In the genomic region with DNA sequence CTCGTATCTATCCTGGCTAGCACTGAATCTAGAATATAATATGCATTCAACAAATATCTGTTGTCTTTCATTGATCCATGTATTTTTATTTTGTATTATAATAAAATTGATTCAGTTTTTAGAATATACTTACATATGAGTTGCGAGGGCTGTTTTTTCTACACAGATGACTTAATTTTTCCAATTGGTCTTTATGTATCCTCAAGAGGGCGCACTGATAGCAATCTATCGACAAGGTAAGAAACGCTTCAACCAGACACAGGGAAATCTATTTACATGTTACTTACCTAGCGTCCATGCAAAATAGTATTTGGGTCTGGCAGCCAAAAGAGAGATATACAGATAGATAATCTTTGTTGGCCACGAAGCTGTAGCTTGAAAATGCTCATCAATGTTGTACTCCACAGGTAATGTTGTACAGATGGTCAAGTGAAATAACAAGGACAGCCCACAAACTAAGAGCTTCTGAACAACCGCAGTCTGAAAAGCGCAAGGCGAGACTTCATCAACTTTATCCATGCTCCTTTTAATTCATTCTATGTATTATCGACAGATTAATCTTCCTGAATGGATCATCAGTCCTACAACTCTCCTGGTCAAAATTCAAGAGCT, we compare ENCODE assay signal across 8 cellular contexts.
DNase-seq lines count a peak whose midpoint lies in the region; ATAC-seq and TF ChIP-seq lines count a peak whose summit lies in the region.

No MANE protein-coding gene starts in this region.

- H3K27ac Mint-ChIP-seq in activated naive CD8-positive, alpha-beta T cell treated with anti-CD3 and anti-CD28 coated beads, Interleukin-2, amount 50 U/mL, for 24 hours, result no peak overlapping the region

- no peaks in the 10 kb centered on the region for H3K9me3 Mint-ChIP-seq in activated naive CD8-positive, alpha-beta T cell treated with anti-CD3 and anti-CD28 coated beads, Interleukin-2, amount 50 U/mL, for 24 hours

- no peak overlapping the region for H3K27ac ChIP-seq in OCI-LY3 (ENCODE audit: low read length)
- H3K27ac ChIP-seq in parathyroid adenoma, result no peak overlapping the region

- no peaks in the 10 kb centered on the region for H3K4me1 Mint-ChIP-seq in activated naive CD8-positive, alpha-beta T cell treated with anti-CD3 and anti-CD28 coated beads, Interleukin-2, amount 50 U/mL, for 24 hours

- H3K4me3 ChIP-seq in OCI-LY3 (ENCODE audit: low read length), result no peak overlapping the region
- H3K4me3 ChIP-seq in parathyroid adenoma (ENCODE audit: low read depth, low read length), result no peak overlapping the region

- peak; percentile 79 for TF ChIP-seq CTCF in OCI-LY3 (IDR thresholded peaks at IDR 0.05; ENCODE audit: low read depth, low read length)
- peak; percentile 63 for TF ChIP-seq CTCF in parathyroid adenoma (IDR thresholded peaks at IDR 0.05)

- in situ Hi-C loops in KBM-7 (cut with MboI; ENCODE audit: low pct_unique_long_range_greater_than_20kb, low sequenced_read_pairs), result no loop called here

- no peaks in the 10 kb centered on the region for H3K36me3 ChIP-seq in OCI-LY3 (replicated peaks; ENCODE audit: low read depth, low read length)
- H3K36me3 ChIP-seq in parathyroid adenoma (ENCODE audit: control insufficient read depth, insufficient read depth, low read length), result no peaks in the 10 kb centered on the region

- ATAC-seq in activated naive CD8-positive, alpha-beta T cell treated with anti-CD3 and anti-CD28 coated beads, Interleukin-2, amount 50 U/mL, for 24 hours, result no peak
- no peak for ATAC-seq in GM18907 (IDR thresholded peaks at IDR 0.05; ENCODE audit: unreplicated experiment)

- DNase-seq in EH (ENCODE audit: low read depth), result peak; percentile 60
- DNase-seq in KBM-7, result peak; percentile 51
- peak; percentile 55 to 70 for DNase-seq in erythroblast (lab: John Stamatoyannopoulos, UW)
- no peak for DNase-seq in stimulated activated naive CD4-positive, alpha-beta T cell treated with Interleukin-2 at 50 U/mL for 16 hours (lab: John Stamatoyannopoulos, UW)
- no peak for DNase-seq in activated naive CD8-positive, alpha-beta T cell treated with anti-CD3 and anti-CD28 coated beads, Interleukin-2, amount 50 U/mL, for 24 hours

- no peaks in the 10 kb centered on the region for H3K4me1 ChIP-seq in OCI-LY3 (ENCODE audit: low read length)
- H3K4me1 ChIP-seq in parathyroid adenoma, result no peaks in the 10 kb centered on the region

- H3K4me3 Mint-ChIP-seq in activated naive CD8-positive, alpha-beta T cell treated with anti-CD3 and anti-CD28 coated beads, Interleukin-2, amount 50 U/mL, for 24 hours, result no peak overlapping the region

- no peak overlapping the region for H3K9ac ChIP-seq in OCI-LY3 (ENCODE audit: low read length)
- no peak overlapping the region for H3K9ac ChIP-seq in parathyroid adenoma

- H3K79me2 ChIP-seq in OCI-LY3 (ENCODE audit: low read length), result no peaks in the 10 kb centered on the region
- H3K79me2 ChIP-seq in parathyroid adenoma, result no peaks in the 10 kb centered on the region

- H2AFZ ChIP-seq in OCI-LY3 (ENCODE audit: low read depth, low read length), result no peak overlapping the region
- H2AFZ ChIP-seq in parathyroid adenoma, result no peak overlapping the region

- no peak for TF ChIP-seq POLR2A in erythroblast (IDR thresholded peaks at IDR 0.05; ENCODE audit: low read length)

- H3K9me3 ChIP-seq in OCI-LY3 (ENCODE audit: insufficient read depth, low read length) (no peaks in the 10 kb centered on the region), parathyroid adenoma (ENCODE audit: control insufficient read depth, low read length) (no peaks in the 10 kb centered on the region)

- peaks cover 13% of the 10 kb centered on the region; the same call in 1 of the 2 replicates for H3K27me3 ChIP-seq in OCI-LY3 (ENCODE audit: low read depth, low read length)
- H3K27me3 ChIP-seq in parathyroid adenoma (ENCODE audit: control insufficient read depth, insufficient read depth, low read length), result no peaks in the 10 kb centered on the region

- no peaks in the 10 kb centered on the region for H3K36me3 Mint-ChIP-seq in activated naive CD8-positive, alpha-beta T cell treated with anti-CD3 and anti-CD28 coated beads, Interleukin-2, amount 50 U/mL, for 24 hours (ENCODE audit: low read depth)

- H3K4me2 ChIP-seq in OCI-LY3 (ENCODE audit: low read length), result no peak overlapping the region
- H3K4me2 ChIP-seq in parathyroid adenoma (ENCODE audit: low read length), result no peak overlapping the region

- H4K20me1 ChIP-seq in OCI-LY3 (ENCODE audit: insufficient read depth, low read length), result no peaks in the 10 kb centered on the region

- no peaks in the 10 kb centered on the region for H3K27me3 Mint-ChIP-seq in activated naive CD8-positive, alpha-beta T cell treated with anti-CD3 and anti-CD28 coated beads, Interleukin-2, amount 50 U/mL, for 24 hours

Comparison
In these comparisons a context has a peak if more than half of its experiments do, and no peak if none do; other contexts are left out.
1. DNase-seq: peak in EH (single experiment), KBM-7 (single experiment) and erythroblast (2 of 2); none in stimulated activated naive CD4-positive, alpha-beta T cell treated with Interleukin-2 at 50 U/mL for 16 hours (single experiment) and activated naive CD8-positive, alpha-beta T cell treated with anti-CD3 and anti-CD28 coated beads, Interleukin-2, amount 50 U/mL, for 24 hours (single experiment).